Comparison of ENCODE assay signal across 23 cellular contexts in genomic region chr14:34372766-34373165, GRCh38.
"Had no signal": no experiment of that assay in that cellular context is flagged by ENCODE, and none has a peak within 500 bp of the region (broad histone marks: within the 10 kb centered on the region; RNA-seq: fewer than 3 reads in every experiment).

No MANE protein-coding gene starts in this region.

- DNase-seq: activated CD8-positive, alpha-beta memory T cell treated with anti-CD3 and anti-CD28 coated beads, Interleukin-2, amount 50 U/mL, for 48 hours; activated effector memory CD4-positive, alpha-beta T cell treated with Interleukin-2 at 50 U/mL for 16 hours; activated naive CD4-positive, alpha-beta T cell treated with anti-CD3 and anti-CD28 coated beads for 36 hours; activated naive CD8-positive, alpha-beta T cell treated with anti-CD3 and anti-CD28 coated beads, Interleukin-2, amount 10 ng/mL, durations not matched to agents 7 days and 5 days; activated T-cell treated with anti-CD3 and anti-CD28 coated beads, Interleukin-2, amount 50 U/mL, for 4 hours; amygdala; cortex of kidney; endodermal cell; foreskin fibroblast; heart right ventricle; kidney; natural killer cell; right cardiac atrium; stimulated activated CD4-positive, alpha-beta T cell treated with anti-CD3 and anti-CD28 coated beads, Interleukin-4, amount 100 ng/mL, for 4 hours; stimulated activated naive CD8-positive, alpha-beta T cell treated with anti-CD3 and anti-CD28 coated beads, Interleukin-15, amount 100 ng/mL, for 72 hours; T-helper 1 cell; WERI-Rb-1 had no signal

- H2AFZ ChIP-seq: parathyroid adenoma had no signal

- H3K36me3 ChIP-seq: cardiac muscle cell, heart right ventricle, neutrophil, WERI-Rb-1 had no signal

- H3K4me3 ChIP-seq: cardiac muscle cell, heart right ventricle had no signal

- H3K4me1 ChIP-seq: parathyroid adenoma had no signal

- H3K27me3 ChIP-seq: cardiac muscle cell, heart right ventricle, neutrophil had no signal

- H3K27me3 Mint-ChIP-seq: stimulated activated naive CD8-positive, alpha-beta T cell treated with anti-CD3 and anti-CD28 coated beads, Interleukin-15, amount 100 ng/mL, for 72 hours; type B pancreatic cell had no signal

- H3K9me3 Mint-ChIP-seq: activated naive CD4-positive, alpha-beta T cell treated with anti-CD3 and anti-CD28 coated beads for 36 hours; activated naive CD8-positive, alpha-beta T cell treated with anti-CD3 and anti-CD28 coated beads, Interleukin-2, amount 10 ng/mL, durations not matched to agents 7 days and 5 days; activated T-cell treated with anti-CD3 and anti-CD28 coated beads, Interleukin-2, amount 50 U/mL, for 4 hours; endodermal cell; mesothelial cell of epicardium; natural killer cell; stimulated activated naive CD8-positive, alpha-beta T cell treated with anti-CD3 and anti-CD28 coated beads, Interleukin-15, amount 100 ng/mL, for 72 hours; type B pancreatic cell had no signal

- H3K4me3 Mint-ChIP-seq: activated naive CD4-positive, alpha-beta T cell treated with anti-CD3 and anti-CD28 coated beads for 36 hours; activated naive CD8-positive, alpha-beta T cell treated with anti-CD3 and anti-CD28 coated beads, Interleukin-2, amount 10 ng/mL, durations not matched to agents 7 days and 5 days; activated T-cell treated with anti-CD3 and anti-CD28 coated beads, Interleukin-2, amount 50 U/mL, for 4 hours; endodermal cell; mesothelial cell of epicardium; natural killer cell; stimulated activated naive CD8-positive, alpha-beta T cell treated with anti-CD3 and anti-CD28 coated beads, Interleukin-15, amount 100 ng/mL, for 72 hours; type B pancreatic cell had no signal

- H3K9me3 ChIP-seq: heart right ventricle, neutrophil had no signal

- H3K27ac ChIP-seq: cardiac muscle cell, epithelial cell of prostate, heart right ventricle, neutrophil, parathyroid adenoma, WERI-Rb-1 had no signal

- H3K36me3 Mint-ChIP-seq: activated naive CD8-positive, alpha-beta T cell treated with anti-CD3 and anti-CD28 coated beads, Interleukin-2, amount 10 ng/mL, durations not matched to agents 7 days and 5 days; mesothelial cell of epicardium; natural killer cell; type B pancreatic cell had no signal

- H3K79me2 ChIP-seq: parathyroid adenoma had no signal

- H3K4me1 Mint-ChIP-seq: activated naive CD8-positive, alpha-beta T cell treated with anti-CD3 and anti-CD28 coated beads, Interleukin-2, amount 10 ng/mL, durations not matched to agents 7 days and 5 days; endodermal cell; natural killer cell; stimulated activated naive CD8-positive, alpha-beta T cell treated with anti-CD3 and anti-CD28 coated beads, Interleukin-15, amount 100 ng/mL, for 72 hours had no signal

- H3K27ac Mint-ChIP-seq: activated naive CD4-positive, alpha-beta T cell treated with anti-CD3 and anti-CD28 coated beads for 36 hours; activated naive CD8-positive, alpha-beta T cell treated with anti-CD3 and anti-CD28 coated beads, Interleukin-2, amount 10 ng/mL, durations not matched to agents 7 days and 5 days; endodermal cell; natural killer cell; stimulated activated naive CD8-positive, alpha-beta T cell treated with anti-CD3 and anti-CD28 coated beads, Interleukin-15, amount 100 ng/mL, for 72 hours; type B pancreatic cell had no signal

- ATAC-seq: activated T-cell treated with anti-CD3 and anti-CD28 coated beads, Interleukin-2, amount 50 U/mL, for 4 hours; heart right ventricle; natural killer cell; right cardiac atrium; stimulated activated naive CD8-positive, alpha-beta T cell treated with anti-CD3 and anti-CD28 coated beads, Interleukin-15, amount 100 ng/mL, for 72 hours had no signal
